In genomic region chr2:12619975-12620374, GRCh38 we compare ENCODE assay signal across 11 cellular contexts.
DNase-seq lines count a peak whose midpoint lies in the region; ATAC-seq and TF ChIP-seq lines count a peak whose summit lies in the region.
"Had no signal": no experiment of that assay in that cellular context is flagged by ENCODE, and none has a peak within 500 bp of the region (broad histone marks: within the 10 kb centered on the region; RNA-seq: fewer than 3 reads in every experiment).

No MANE protein-coding gene starts in this region.

- peaks cover 4% of the 10 kb centered on the region for H3K9me3 Mint-ChIP-seq in activated naive CD8-positive, alpha-beta T cell treated with anti-CD3 and anti-CD28 coated beads, Interleukin-2, amount 50 U/mL, for 24 hours
- H3K9me3 Mint-ChIP-seq in neural progenitor cell (no peaks in the 10 kb centered on the region), endothelial cell (ENCODE audit: unreplicated experiment) (no peaks in the 10 kb centered on the region)

- no peaks in the 10 kb centered on the region for H3K27me3 Mint-ChIP-seq in activated naive CD8-positive, alpha-beta T cell treated with anti-CD3 and anti-CD28 coated beads, Interleukin-2, amount 50 U/mL, for 24 hours
- H3K27me3 Mint-ChIP-seq in neural progenitor cell (ENCODE audit: insufficient read depth, low read depth) (no peaks in the 10 kb centered on the region), endothelial cell (ENCODE audit: unreplicated experiment) (no peaks in the 10 kb centered on the region)

- CTCF ChIA-PET in A673 (lab: Charles Lee): no interaction called here

- H3K4me3 ChIP-seq in A673 (ENCODE audit: low read depth, low read length, poor library complexity, severe bottlenecking): no peak overlapping the region
- H3K4me3 ChIP-seq in GM12865 (ENCODE audit: low read depth, low read length): no peak overlapping the region
- H3K4me3 ChIP-seq in right cardiac atrium (ENCODE audit: low read length): no peak overlapping the region
- no peak overlapping the region for H3K4me3 ChIP-seq in suprapubic skin
- H3K4me3 ChIP-seq in neural progenitor cell: no peak overlapping the region

- H3K4me1 ChIP-seq in A673 (ENCODE audit: insufficient read depth, low read length, poor library complexity, severe bottlenecking) (peaks cover 2% of the 10 kb centered on the region), right cardiac atrium (ENCODE audit: control insufficient read depth, insufficient read depth, low read length) (no peaks in the 10 kb centered on the region), suprapubic skin (no peaks in the 10 kb centered on the region), neural progenitor cell (peaks cover 7% of the 10 kb centered on the region)

- peaks cover 40% of the 10 kb centered on the region for H3K4me1 Mint-ChIP-seq in activated naive CD8-positive, alpha-beta T cell treated with anti-CD3 and anti-CD28 coated beads, Interleukin-2, amount 50 U/mL, for 24 hours
- H3K4me1 Mint-ChIP-seq in neural progenitor cell: peaks cover 7% of the 10 kb centered on the region
- no peaks in the 10 kb centered on the region for H3K4me1 Mint-ChIP-seq in endothelial cell (ENCODE audit: unreplicated experiment)

- H3K4me3 Mint-ChIP-seq in activated naive CD8-positive, alpha-beta T cell treated with anti-CD3 and anti-CD28 coated beads, Interleukin-2, amount 50 U/mL, for 24 hours: no peak overlapping the region
- H3K4me3 Mint-ChIP-seq in neural progenitor cell (no peak overlapping the region), endothelial cell (ENCODE audit: unreplicated experiment) (no peak overlapping the region)

- H3K9me3 ChIP-seq in A673 (ENCODE audit: low read depth, low read length, poor library complexity, severe bottlenecking) (no peaks in the 10 kb centered on the region), right cardiac atrium (ENCODE audit: control insufficient read depth, low read length) (no peaks in the 10 kb centered on the region), suprapubic skin (no peaks in the 10 kb centered on the region), neural progenitor cell (ENCODE audit: low read depth) (no peaks in the 10 kb centered on the region)

- H3K9ac ChIP-seq in neural progenitor cell: no peak overlapping the region

- WGBS in right cardiac atrium: 64% methylated on average over 3 of the region's 3 CpGs
- WGBS in suprapubic skin: 52% methylated on average over 3 of the region's 3 CpGs

- no peak overlapping the region for H3K4me2 ChIP-seq in neural progenitor cell

- H3F3A ChIP-seq in neural progenitor cell (ENCODE audit: low read depth): peaks cover 8% of the 10 kb centered on the region

- peak overlapping the region; percentile 8 for H3K27ac Mint-ChIP-seq in activated naive CD8-positive, alpha-beta T cell treated with anti-CD3 and anti-CD28 coated beads, Interleukin-2, amount 50 U/mL, for 24 hours
- H3K27ac Mint-ChIP-seq in neural progenitor cell (no peak overlapping the region), endothelial cell (ENCODE audit: unreplicated experiment) (no peak overlapping the region)

- no peaks in the 10 kb centered on the region for H4K20me1 ChIP-seq in neural progenitor cell (ENCODE audit: low read depth)

- no peak for TF ChIP-seq POLR2A in suprapubic skin (IDR thresholded peaks at IDR 0.05)

- ATAC-seq in activated naive CD8-positive, alpha-beta T cell treated with anti-CD3 and anti-CD28 coated beads, Interleukin-2, amount 50 U/mL, for 24 hours: peak; percentile 88
- ATAC-seq in right cardiac atrium: peak; percentile 11 to 50
- ATAC-seq: left lobe of liver, Panc1 had no signal

- H3K79me2 ChIP-seq in neural progenitor cell (ENCODE audit: low read depth): no peaks in the 10 kb centered on the region

- intact Hi-C loops in A673 (cut with micrococcal nuclease; ENCODE audit: unreplicated experiment) (loop anchor here (10.0 kb wide), 1 partner anchor 385 kb away; no protein-coding TSS in a partner anchor), right cardiac atrium (cut with DNase I) (no loop called here)

- DNase-seq in A673 (ENCODE audit: low spot score) (peak; percentile 12), GM12865 (ENCODE audit: low read depth) (peak; percentile 12), right cardiac atrium (peak in 2 of 3 donors; percentile 42 to 65), suprapubic skin (ENCODE audit: low spot score in 2 of 2) (no peak), DMS153 (lab: John Stamatoyannopoulos, UW) (no peak), neural progenitor cell (ENCODE audit: low spot score) (no peak), endothelial cell (ENCODE audit: low spot score) (no peak)
- peak; percentile 49 for DNase-seq in activated naive CD8-positive, alpha-beta T cell treated with anti-CD3 and anti-CD28 coated beads, Interleukin-2, amount 50 U/mL, for 24 hours
- DNase-seq: MV-4-11 had no signal

- no peaks in the 10 kb centered on the region for H3K36me3 ChIP-seq in A673 (ENCODE audit: insufficient read depth, low read length, poor library complexity, severe bottlenecking)
- H3K36me3 ChIP-seq in suprapubic skin: no peaks in the 10 kb centered on the region
- no peaks in the 10 kb centered on the region for H3K36me3 ChIP-seq in neural progenitor cell

- no TSS peak for BruUV-seq in A673 (replicated peaks; lab: Mats Ljungman, UMichigan)

- H3K27ac ChIP-seq in A673 (ENCODE audit: low read depth, low read length, poor library complexity, severe bottlenecking) (no peak overlapping the region), right cardiac atrium (ENCODE audit: low read length) (no peak overlapping the region), suprapubic skin (no peak overlapping the region), neural progenitor cell (no peak overlapping the region)

- no peaks in the 10 kb centered on the region for H3K27me3 ChIP-seq in A673 (replicated peaks; ENCODE audit: insufficient read depth, low read depth, low read length, poor library complexity)
- H3K27me3 ChIP-seq in right cardiac atrium (ENCODE audit: control insufficient read depth, insufficient read depth): no peaks in the 10 kb centered on the region
- H3K27me3 ChIP-seq in suprapubic skin: no peaks in the 10 kb centered on the region
- no peaks in the 10 kb centered on the region for H3K27me3 ChIP-seq in neural progenitor cell

- TF ChIP-seq CTCF in A673 (conservative IDR thresholded peaks at IDR 0.05; ENCODE audit: low read depth, low read length) (no peak), GM12865 (IDR thresholded peaks at IDR 0.05; ENCODE audit: insufficient read depth, low read depth, low read length, missing control alignments) (no peak), suprapubic skin (IDR thresholded peaks at IDR 0.05) (no peak), neural progenitor cell (IDR thresholded peaks at IDR 0.05) (no peak), endothelial cell (IDR thresholded peaks at IDR 0.05; ENCODE audit: unreplicated experiment) (no peak)

- no peaks in the 10 kb centered on the region for H3K36me3 Mint-ChIP-seq in activated naive CD8-positive, alpha-beta T cell treated with anti-CD3 and anti-CD28 coated beads, Interleukin-2, amount 50 U/mL, for 24 hours (ENCODE audit: low read depth)
- no peaks in the 10 kb centered on the region for H3K36me3 Mint-ChIP-seq in neural progenitor cell
- no peaks in the 10 kb centered on the region for H3K36me3 Mint-ChIP-seq in endothelial cell (ENCODE audit: low read depth, unreplicated experiment)

- no peak for TF ChIP-seq EP300 in suprapubic skin (IDR thresholded peaks at IDR 0.05)

- POLR2A ChIA-PET in A673 (lab: Charles Lee; ENCODE audit: low non-redundant PET): no interaction called here

- no peak overlapping the region for H2AFZ ChIP-seq in neural progenitor cell (replicated peaks)

Comparison
In these comparisons a context has a peak if more than half of its experiments do, and no peak if none do; other contexts are left out.
1. DNase-seq: peak in A673 (single experiment), GM12865 (single experiment), activated naive CD8-positive, alpha-beta T cell treated with anti-CD3 and anti-CD28 coated beads, Interleukin-2, amount 50 U/mL, for 24 hours (single experiment) and right cardiac atrium (2 of 3); none in suprapubic skin (0 of 2), DMS153 (single experiment), neural progenitor cell (single experiment) and endothelial cell (single experiment).